In genomic region chr3:8891774-8892173, GRCh38 we compare ENCODE assay signal across 25 cellular contexts.
"Had no signal": no experiment of that assay in that cellular context is flagged by ENCODE, and none has a peak within 500 bp of the region (broad histone marks: within the 10 kb centered on the region; RNA-seq: fewer than 3 reads in every experiment).

No MANE protein-coding gene starts in this region.

- H3K4me3 ChIP-seq: body of pancreas, esophagus squamous epithelium, skin epidermis, transverse colon had no signal

- H3K4me1 ChIP-seq: body of pancreas, transverse colon had no signal

- H3K36me3 ChIP-seq: transverse colon had no signal

- DNase-seq: activated CD4-positive, alpha-beta T cell treated with anti-CD3 and anti-CD28 coated beads for 4 hours; activated CD8-positive, alpha-beta T cell treated with anti-CD3 and anti-CD28 coated beads for 36 hours; activated effector memory CD4-positive, alpha-beta T cell treated with anti-CD3 and anti-CD28 coated beads, Interleukin-2, amount 50 U/mL, for 16 hours; activated T-cell treated with anti-CD3 and anti-CD28 coated beads, Interleukin-2, amount 50 U/mL, for 4 hours; body of pancreas; central memory CD4-positive, alpha-beta T cell; cortex of kidney; effector CD4-positive, alpha-beta T cell; esophagus squamous epithelium; foreskin keratinocyte; glutamatergic neuron; left ventricle myocardium superior; natural killer cell; posterior cingulate gyrus; retina; stimulated activated CD4-positive, alpha-beta T cell treated with anti-CD3 and anti-CD28 coated beads, Interleukin-15, amount 100 ng/mL, for 24 hours; stimulated activated CD4-positive, alpha-beta T cell treated with anti-CD3 and anti-CD28 coated beads, Interleukin-4, amount 100 ng/mL, for 24 hours; stimulated activated naive CD4-positive, alpha-beta T cell treated with Interleukin-2 at 50 U/mL for 16 hours; T-helper 17 cell; transverse colon had no signal

- H3K27ac ChIP-seq: body of pancreas, esophagus squamous epithelium, foreskin keratinocyte, neutrophil, skin epidermis, transverse colon had no signal

- FAIRE-seq: endothelial cell of umbilical vein, TTC549 had no signal

- ATAC-seq: activated CD8-positive, alpha-beta T cell treated with anti-CD3 and anti-CD28 coated beads for 36 hours; activated T-cell treated with anti-CD3 and anti-CD28 coated beads, Interleukin-2, amount 50 U/mL, for 4 hours; body of pancreas; foreskin keratinocyte; left ventricle myocardium superior; natural killer cell; T-helper 17 cell; WTC11 had no signal

- H3K27me3 ChIP-seq: body of pancreas, esophagus squamous epithelium, foreskin keratinocyte, neutrophil, transverse colon had no signal

- H3K9me3 ChIP-seq: body of pancreas, esophagus squamous epithelium, neutrophil, transverse colon had no signal
